Comparison of ENCODE assay signal across 21 cellular contexts in the genomic region with DNA sequence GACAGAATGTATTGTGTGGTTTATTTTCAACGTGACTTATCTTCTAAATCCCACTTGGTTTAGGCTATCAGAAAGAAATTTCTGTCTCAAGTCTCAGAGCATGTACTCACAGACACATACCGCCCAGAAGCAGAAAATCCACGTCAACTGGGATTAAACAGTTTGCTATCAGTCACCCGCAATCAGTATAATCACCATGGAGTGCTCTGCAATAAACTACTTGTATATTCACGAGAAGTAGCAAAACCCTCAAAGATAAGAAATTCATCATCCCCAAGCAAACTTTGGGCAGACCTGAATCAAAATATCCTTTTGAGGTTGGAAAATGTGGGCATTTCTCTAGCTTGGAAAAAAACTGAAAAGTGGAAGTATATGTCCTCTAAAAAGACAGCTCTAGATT.
"Had no signal": no experiment of that assay in that cellular context is flagged by ENCODE, and none has a peak within 500 bp of the region (broad histone marks: within the 10 kb centered on the region; RNA-seq: fewer than 3 reads in every experiment).

No MANE protein-coding gene starts in this region.

- H3K27me3 ChIP-seq: foreskin keratinocyte, right lobe of liver, transverse colon, uterus had no signal

- H3K9me3 Mint-ChIP-seq: activated CD4-positive, alpha-beta memory T cell treated with anti-CD3 and anti-CD28 coated beads, Interleukin-2, amount 10 ng/mL, durations not matched to agents 7 days and 5 days; activated CD4-positive, alpha-beta T cell treated with anti-CD3 and anti-CD28 coated beads, Interleukin-2, amount 10 ng/mL, durations not matched to agents 24 days and 14 days; activated naive CD4-positive, alpha-beta T cell treated with anti-CD3 and anti-CD28 coated beads for 36 hours had no signal

- ATAC-seq: activated CD4-positive, CD25-positive, alpha-beta regulatory T cell treated with anti-CD3 and anti-CD28 coated beads, Interleukin-2, amount 50 U/mL, for 24 hours; activated T-cell treated with anti-CD3 and anti-CD28 coated beads, Interleukin-2, amount 50 U/mL, for 72 hours; foreskin keratinocyte; right lobe of liver; stimulated activated naive B cell treated with anti-CD40 and anti-IgM and Interleukin-4, amounts not matched to agents 10 μg/mL and 1 μg/mL and 100 μg/mL, for 72 hours had no signal

- H3K27ac ChIP-seq: foreskin keratinocyte, left ventricle myocardium inferior, parathyroid adenoma, right lobe of liver, transverse colon, uterus had no signal

- H3K4me1 ChIP-seq: parathyroid adenoma, right lobe of liver, uterus had no signal

- H3K4me1 Mint-ChIP-seq: activated CD4-positive, alpha-beta memory T cell treated with anti-CD3 and anti-CD28 coated beads, Interleukin-2, amount 10 ng/mL, durations not matched to agents 7 days and 5 days; activated CD4-positive, alpha-beta T cell treated with anti-CD3 and anti-CD28 coated beads, Interleukin-2, amount 10 ng/mL, durations not matched to agents 24 days and 14 days; activated naive CD8-positive, alpha-beta T cell treated with anti-CD3 and anti-CD28 coated beads, Interleukin-2, amount 10 ng/mL, durations not matched to agents 7 days and 5 days; stimulated activated naive B cell treated with anti-CD40 and anti-IgM and Interleukin-4, amounts not matched to agents 10 μg/mL and 1 μg/mL and 100 μg/mL, for 72 hours had no signal

- H3K27me3 Mint-ChIP-seq: activated CD4-positive, alpha-beta memory T cell treated with anti-CD3 and anti-CD28 coated beads, Interleukin-2, amount 10 ng/mL, durations not matched to agents 7 days and 5 days; activated CD4-positive, alpha-beta T cell treated with anti-CD3 and anti-CD28 coated beads, Interleukin-2, amount 10 ng/mL, durations not matched to agents 24 days and 14 days; activated naive CD8-positive, alpha-beta T cell treated with anti-CD3 and anti-CD28 coated beads, Interleukin-2, amount 10 ng/mL, durations not matched to agents 7 days and 5 days; stimulated activated naive B cell treated with anti-CD40 and anti-IgM and Interleukin-4, amounts not matched to agents 10 μg/mL and 1 μg/mL and 100 μg/mL, for 72 hours had no signal

- DNase-seq: activated CD4-positive, alpha-beta memory T cell treated with anti-CD3 and anti-CD28 coated beads, Interleukin-2, amount 10 ng/mL, durations not matched to agents 7 days and 5 days; activated CD4-positive, alpha-beta T cell treated with anti-CD3 and anti-CD28 coated beads, Interleukin-2, amount 10 ng/mL, durations not matched to agents 24 days and 14 days; activated effector memory CD4-positive, alpha-beta T cell treated with Interleukin-2 at 50 U/mL for 16 hours; activated naive CD4-positive, alpha-beta T cell treated with anti-CD3 and anti-CD28 coated beads for 36 hours; activated naive CD8-positive, alpha-beta T cell treated with anti-CD3 and anti-CD28 coated beads, Interleukin-2, amount 10 ng/mL, durations not matched to agents 7 days and 5 days; activated T-cell treated with anti-CD3 and anti-CD28 coated beads, Interleukin-2, amount 50 U/mL, for 72 hours; cortex of kidney; effector CD4-positive, alpha-beta T cell; erythroblast; foreskin keratinocyte; left ventricle myocardium inferior; nucleus accumbens; right lobe of liver; small intestine; stimulated activated CD4-positive, alpha-beta T cell treated with anti-CD3 and anti-CD28 coated beads, Interleukin-15, amount 100 ng/mL, for 24 hours; stimulated activated naive B cell treated with anti-CD40 and anti-IgM and Interleukin-4, amounts not matched to agents 10 μg/mL and 1 μg/mL and 100 μg/mL, for 72 hours; transverse colon; uterus had no signal

- H3K27ac Mint-ChIP-seq: activated CD4-positive, alpha-beta memory T cell treated with anti-CD3 and anti-CD28 coated beads, Interleukin-2, amount 10 ng/mL, durations not matched to agents 7 days and 5 days; activated CD4-positive, alpha-beta T cell treated with anti-CD3 and anti-CD28 coated beads, Interleukin-2, amount 10 ng/mL, durations not matched to agents 24 days and 14 days; activated naive CD4-positive, alpha-beta T cell treated with anti-CD3 and anti-CD28 coated beads for 36 hours; activated naive CD8-positive, alpha-beta T cell treated with anti-CD3 and anti-CD28 coated beads, Interleukin-2, amount 10 ng/mL, durations not matched to agents 7 days and 5 days; activated T-cell treated with anti-CD3 and anti-CD28 coated beads, Interleukin-2, amount 50 U/mL, for 72 hours; natural killer cell treated with Interleukin-12 subunit alpha and Interleukin-12 subunit beta and Interleukin-15 and Interleukin-18, amount 100 ng/mL, for 72 hours; stimulated activated naive B cell treated with anti-CD40 and anti-IgM and Interleukin-4, amounts not matched to agents 10 μg/mL and 1 μg/mL and 100 μg/mL, for 72 hours had no signal

- H3K9ac ChIP-seq: parathyroid adenoma had no signal

- H3K36me3 Mint-ChIP-seq: activated naive CD8-positive, alpha-beta T cell treated with anti-CD3 and anti-CD28 coated beads, Interleukin-2, amount 10 ng/mL, durations not matched to agents 7 days and 5 days; natural killer cell treated with Interleukin-12 subunit alpha and Interleukin-12 subunit beta and Interleukin-15 and Interleukin-18, amount 100 ng/mL, for 72 hours; stimulated activated naive B cell treated with anti-CD40 and anti-IgM and Interleukin-4, amounts not matched to agents 10 μg/mL and 1 μg/mL and 100 μg/mL, for 72 hours had no signal

- H3K36me3 ChIP-seq: left ventricle myocardium inferior, right lobe of liver, transverse colon, uterus had no signal

- H2AFZ ChIP-seq: parathyroid adenoma had no signal

- H3K4me3 ChIP-seq: left ventricle myocardium inferior, right lobe of liver, transverse colon, uterus had no signal

- H3K79me2 ChIP-seq: parathyroid adenoma had no signal

- H3K4me3 Mint-ChIP-seq: activated CD4-positive, alpha-beta memory T cell treated with anti-CD3 and anti-CD28 coated beads, Interleukin-2, amount 10 ng/mL, durations not matched to agents 7 days and 5 days; activated CD4-positive, alpha-beta T cell treated with anti-CD3 and anti-CD28 coated beads, Interleukin-2, amount 10 ng/mL, durations not matched to agents 24 days and 14 days; activated naive CD4-positive, alpha-beta T cell treated with anti-CD3 and anti-CD28 coated beads for 36 hours; activated naive CD8-positive, alpha-beta T cell treated with anti-CD3 and anti-CD28 coated beads, Interleukin-2, amount 10 ng/mL, durations not matched to agents 7 days and 5 days; activated T-cell treated with anti-CD3 and anti-CD28 coated beads, Interleukin-2, amount 50 U/mL, for 72 hours; natural killer cell treated with Interleukin-12 subunit alpha and Interleukin-12 subunit beta and Interleukin-15 and Interleukin-18, amount 100 ng/mL, for 72 hours; stimulated activated naive B cell treated with anti-CD40 and anti-IgM and Interleukin-4, amounts not matched to agents 10 μg/mL and 1 μg/mL and 100 μg/mL, for 72 hours had no signal

- H3K9me3 ChIP-seq: left ventricle myocardium inferior, right lobe of liver, transverse colon, uterus had no signal
